23 cellular contexts compared by ENCODE assay signal in the genomic region with DNA sequence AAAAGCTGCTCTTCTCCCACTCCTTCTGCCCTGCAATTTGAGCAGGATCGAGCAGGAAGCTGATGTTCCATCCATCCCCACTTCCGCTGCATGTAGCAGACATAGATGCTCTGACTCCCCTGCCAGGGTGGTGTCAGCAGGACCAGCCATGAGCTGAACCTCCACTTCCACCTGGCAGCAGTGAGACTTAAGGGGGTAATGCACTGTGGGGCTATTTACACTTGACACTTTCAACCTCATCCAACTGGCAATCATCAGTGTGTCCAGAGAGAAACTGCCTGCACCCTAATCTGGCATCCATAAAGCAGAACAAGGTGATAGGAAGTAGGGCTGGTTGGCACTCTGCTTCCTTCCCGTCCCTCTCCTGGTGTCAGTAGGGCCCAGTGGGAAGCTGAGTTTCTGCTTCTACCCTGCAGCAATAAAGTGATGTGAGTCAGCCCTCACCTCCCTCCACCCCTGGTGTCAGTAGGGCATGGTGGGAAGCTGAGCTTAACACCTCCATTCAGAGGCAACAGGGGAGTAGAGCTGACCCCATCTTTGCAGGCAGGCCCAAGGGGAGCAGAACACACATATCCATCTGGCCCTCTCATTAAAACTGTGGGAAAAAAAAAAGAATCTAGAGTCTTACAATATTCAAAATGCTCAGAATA.
"Had no signal": no experiment of that assay in that cellular context is flagged by ENCODE, and none has a peak within 500 bp of the region (broad histone marks: within the 10 kb centered on the region; RNA-seq: fewer than 3 reads in every experiment).

No MANE protein-coding gene starts in this region.

- H3K4me1 ChIP-seq: left ventricle myocardium inferior, sigmoid colon, upper lobe of right lung had no signal

- ATAC-seq: activated CD4-positive, alpha-beta T cell treated with anti-CD3 and anti-CD28 coated beads for 36 hours; activated naive CD4-positive, alpha-beta T cell treated with anti-CD3 and anti-CD28 coated beads, Interleukin-2, amount 50 U/mL, for 72 hours; effector memory CD8-positive, alpha-beta T cell; esophagus mucosa; stimulated activated naive B cell treated with anti-CD40 and anti-IgM and Interleukin-4, amounts not matched to agents 10 μg/mL and 1 μg/mL and 100 μg/mL, for 72 hours; upper lobe of right lung had no signal

- H3K4me3 Mint-ChIP-seq: activated B cell treated with CpG ODN at 0.5 μM for 24 hours; activated CD4-positive, alpha-beta T cell treated with anti-CD3 and anti-CD28 coated beads for 36 hours; activated T-helper 1 cell treated with anti-CD3 and anti-CD28 coated beads, Interleukin-12 subunit alpha, Interleukin-12 subunit beta, Interleukin-2, Interleukin-4 antibody, amounts not matched to agents 30 ng/mL and 10 ng/mL and 1 ng/mL, durations not matched to agents 14 hours and 24 hours and 36 hours; brain; effector memory CD8-positive, alpha-beta T cell; nephron; stimulated activated naive B cell treated with anti-CD40 and anti-IgM and Interleukin-4, amounts not matched to agents 10 μg/mL and 1 μg/mL and 100 μg/mL, for 72 hours; T-helper 1 cell treated with Interleukin-12 subunit alpha and Interleukin-12 subunit beta and Interleukin-4 antibody, amounts not matched to agents 30 μg/mL and 1 μg/mL, for 36 hours had no signal

- H3K4me1 Mint-ChIP-seq: activated B cell treated with CpG ODN at 0.5 μM for 24 hours; activated CD4-positive, alpha-beta T cell treated with anti-CD3 and anti-CD28 coated beads for 36 hours; stimulated activated naive B cell treated with anti-CD40 and anti-IgM and Interleukin-4, amounts not matched to agents 10 μg/mL and 1 μg/mL and 100 μg/mL, for 72 hours had no signal

- H3K27ac ChIP-seq: left ventricle myocardium inferior, sigmoid colon, upper lobe of right lung had no signal

- H3K27ac Mint-ChIP-seq: activated B cell treated with CpG ODN at 0.5 μM for 24 hours; activated CD4-positive, alpha-beta T cell treated with anti-CD3 and anti-CD28 coated beads for 36 hours; activated naive CD4-positive, alpha-beta T cell treated with anti-CD3 and anti-CD28 coated beads, Interleukin-2, amount 50 U/mL, for 72 hours; activated T-helper 1 cell treated with anti-CD3 and anti-CD28 coated beads, Interleukin-12 subunit alpha, Interleukin-12 subunit beta, Interleukin-2, Interleukin-4 antibody, amounts not matched to agents 30 ng/mL and 10 ng/mL and 1 ng/mL, durations not matched to agents 14 hours and 24 hours and 36 hours; effector memory CD8-positive, alpha-beta T cell; nephron; stimulated activated naive B cell treated with anti-CD40 and anti-IgM and Interleukin-4, amounts not matched to agents 10 μg/mL and 1 μg/mL and 100 μg/mL, for 72 hours; T-helper 1 cell treated with Interleukin-12 subunit alpha and Interleukin-12 subunit beta and Interleukin-4 antibody, amounts not matched to agents 30 μg/mL and 1 μg/mL, for 36 hours had no signal

- H3K36me3 ChIP-seq: left ventricle myocardium inferior, sigmoid colon, upper lobe of right lung had no signal

- H3K9me3 ChIP-seq: upper lobe of right lung had no signal

- DNase-seq: activated B cell treated with CpG ODN at 0.5 μM for 24 hours; activated CD4-positive, alpha-beta T cell treated with anti-CD3 and anti-CD28 coated beads for 36 hours; activated CD4-positive, alpha-beta T cell treated with anti-CD3 and anti-CD28 coated beads, Interleukin-2, amount 50 U/mL, for 4 hours; activated T-cell treated with anti-CD3 and anti-CD28 coated beads for 4 hours; aorta; effector memory CD8-positive, alpha-beta T cell; foreskin melanocyte; left ventricle myocardium inferior; mammary epithelial cell; nucleus accumbens; sigmoid colon; stimulated activated CD4-positive, alpha-beta T cell treated with anti-CD3 and anti-CD28 coated beads, Interleukin-15, amount 100 ng/mL, for 24 hours; stimulated activated CD4-positive, alpha-beta T cell treated with anti-CD3 and anti-CD28 coated beads, Interleukin-2, amount 100 ng/mL, for 48 hours; stimulated activated CD8-positive, alpha-beta memory T cell treated with anti-CD3 and anti-CD28 coated beads, Interleukin-4, amount 100 ng/mL, for 48 hours; stimulated activated naive B cell treated with anti-CD40 and anti-IgM and Interleukin-4, amounts not matched to agents 10 μg/mL and 1 μg/mL and 100 μg/mL, for 72 hours; upper lobe of right lung had no signal

- H3K4me3 ChIP-seq: left ventricle myocardium inferior, sigmoid colon, smooth muscle cell, upper lobe of right lung had no signal

- H3K36me3 Mint-ChIP-seq: activated naive CD4-positive, alpha-beta T cell treated with anti-CD3 and anti-CD28 coated beads, Interleukin-2, amount 50 U/mL, for 72 hours; brain; stimulated activated naive B cell treated with anti-CD40 and anti-IgM and Interleukin-4, amounts not matched to agents 10 μg/mL and 1 μg/mL and 100 μg/mL, for 72 hours had no signal
